Comparison of ENCODE assay signal across 22 cellular contexts in genomic region chr2:110793034-110793433, GRCh38.
"Had no signal": no experiment of that assay in that cellular context is flagged by ENCODE, and none has a peak within 500 bp of the region (broad histone marks: within the 10 kb centered on the region; RNA-seq: fewer than 3 reads in every experiment).

No MANE protein-coding gene starts in this region.

- H3K27me3 ChIP-seq: ovary, right atrium auricular region, right lobe of liver, upper lobe of right lung, vagina had no signal

- H3K27ac ChIP-seq: heart right ventricle, hepatocyte, left ventricle myocardium inferior, neutrophil, ovary, right atrium auricular region, right lobe of liver, suprapubic skin, thoracic aorta, tibial artery, upper lobe of right lung, vagina had no signal

- H3K4me3 ChIP-seq: heart right ventricle, hepatocyte, left ventricle myocardium inferior, lung, ovary, right atrium auricular region, right lobe of liver, smooth muscle cell, suprapubic skin, thoracic aorta, tibial artery, upper lobe of right lung, vagina had no signal

- H3K36me3 ChIP-seq: heart right ventricle, left ventricle myocardium inferior, neutrophil, ovary, right atrium auricular region, right lobe of liver, suprapubic skin, thoracic aorta, tibial artery, upper lobe of right lung, vagina had no signal

- DNase-seq: heart right ventricle; islet precursor cell; left ventricle myocardium inferior; naive thymus-derived CD8-positive, alpha-beta T cell; occipital lobe; ovary; right lobe of liver; stimulated activated CD4-positive, alpha-beta T cell treated with anti-CD3 and anti-CD28 coated beads, Interleukin-1b, Interleukin-23, amount 100 ng/mL, for 48 hours; stimulated activated CD4-positive, alpha-beta T cell treated with anti-CD3 and anti-CD28 coated beads, Interleukin-2, amount 100 ng/mL, for 48 hours; stimulated activated naive B cell treated with anti-CD40 and anti-IgM and Interleukin-4, amounts not matched to agents 10 μg/mL and 1 μg/mL and 100 μg/mL, for 72 hours; stimulated activated naive CD8-positive, alpha-beta T cell treated with anti-CD3 and anti-CD28 coated beads, Interleukin-15, Interleukin-2, amounts not matched to agents 100 U/mL and 50 U/mL, for 24 hours; tibial artery; trophoblast cell; upper lobe of right lung had no signal

- ATAC-seq: heart right ventricle; naive thymus-derived CD8-positive, alpha-beta T cell; right lobe of liver; stimulated activated naive B cell treated with anti-CD40 and anti-IgM and Interleukin-4, amounts not matched to agents 10 μg/mL and 1 μg/mL and 100 μg/mL, for 72 hours; stimulated activated naive CD8-positive, alpha-beta T cell treated with anti-CD3 and anti-CD28 coated beads, Interleukin-15, Interleukin-2, amounts not matched to agents 100 U/mL and 50 U/mL, for 24 hours; upper lobe of right lung had no signal
